Comparison of ENCODE assay signal across 9 cellular contexts in genomic region chr2:187552959-187553681, GRCh38. TPM values are rescaled to one million over a fixed set of nuclear protein-coding genes. Genes with fewer than 3 reads are reported as not detected.
DNase-seq lines count a peak whose midpoint lies in the region; ATAC-seq lines count a peak whose summit lies in the region.
"Had no signal": no experiment of that assay in that cellular context is flagged by ENCODE, and none has a peak within 500 bp of the region (broad histone marks: within the 10 kb centered on the region; RNA-seq: fewer than 3 reads in every experiment).

No MANE protein-coding gene starts in this region.

- peak in 1 of 2 experiments; percentile 76 for DNase-seq in SJCRH30
- DNase-seq in glomerular endothelial cell (ENCODE audit: extremely low read depth, low read depth, low spot score), result peak; percentile 83
- no peak for DNase-seq in stimulated activated effector memory CD8-positive, alpha-beta T cell treated with anti-CD3 and anti-CD28 coated beads, Interleukin-12 subunit alpha, Interleukin-12 subunit beta, amount 100 ng/mL, for 72 hours (ENCODE audit: low spot score in 2 of 2)
- DNase-seq in T-cell, result no peak
- no peak for DNase-seq in NK-92 treated with Interleukin-12 subunit alpha and Interleukin-12 subunit beta, amount 100 ng/mL, for 24 hours (lab: John Stamatoyannopoulos, UW)

- H3K4me1 ChIP-seq in SJCRH30, result peaks cover 30% of the 10 kb centered on the region

- H3K9me3 Mint-ChIP-seq in stimulated activated effector memory CD8-positive, alpha-beta T cell treated with anti-CD3 and anti-CD28 coated beads, Interleukin-12 subunit alpha, Interleukin-12 subunit beta, amount 100 ng/mL, for 72 hours, result no peaks in the 10 kb centered on the region
- no peaks in the 10 kb centered on the region for H3K9me3 Mint-ChIP-seq in T-cell
- H3K9me3 Mint-ChIP-seq: stimulated activated naive CD8-positive, alpha-beta T cell treated with anti-CD3 and anti-CD28 coated beads, Interleukin-15, Interleukin-2, amounts not matched to agents 100 ng/mL and 50 ng/mL, for 24 hours had no signal

- H3K9me3 ChIP-seq in SJCRH30 (replicated peaks), result no peaks in the 10 kb centered on the region

- peak overlapping the region; percentile 64 for H3K4me3 ChIP-seq in SJCRH30

- H3K36me3 ChIP-seq in SJCRH30, result peaks cover 3% of the 10 kb centered on the region

- ATAC-seq in GM21423 (IDR thresholded peaks at IDR 0.05; ENCODE audit: unreplicated experiment) (peak; percentile 65), T-cell (replicated peaks in 1 of 4) (no peak), HG03139 (IDR thresholded peaks at IDR 0.05; ENCODE audit: unreplicated experiment) (no peak), HG02970 (IDR thresholded peaks at IDR 0.05; ENCODE audit: low FRiP score, unreplicated experiment) (no peak)
- peak; percentile 57 for ATAC-seq in stimulated activated effector memory CD8-positive, alpha-beta T cell treated with anti-CD3 and anti-CD28 coated beads, Interleukin-12 subunit alpha, Interleukin-12 subunit beta, amount 100 ng/mL, for 72 hours

- H3K4me1 Mint-ChIP-seq in stimulated activated effector memory CD8-positive, alpha-beta T cell treated with anti-CD3 and anti-CD28 coated beads, Interleukin-12 subunit alpha, Interleukin-12 subunit beta, amount 100 ng/mL, for 72 hours, result no peaks in the 10 kb centered on the region
- peaks cover 5 to 6% (median 6%) of the 10 kb centered on the region in 3 donors for H3K4me1 Mint-ChIP-seq in T-cell

- no peaks in the 10 kb centered on the region for H3K27me3 ChIP-seq in SJCRH30

- POLR2A ChIA-PET in T-cell (lab: Charles Lee), result no interaction called here

- peaks cover 3 to 4% of the 10 kb centered on the region in 2 donors for H3K27me3 Mint-ChIP-seq in T-cell

- no peaks in the 10 kb centered on the region for H3K36me3 Mint-ChIP-seq in stimulated activated effector memory CD8-positive, alpha-beta T cell treated with anti-CD3 and anti-CD28 coated beads, Interleukin-12 subunit alpha, Interleukin-12 subunit beta, amount 100 ng/mL, for 72 hours
- H3K36me3 Mint-ChIP-seq in T-cell, result no peaks in the 10 kb centered on the region

- H3K27ac Mint-ChIP-seq in stimulated activated effector memory CD8-positive, alpha-beta T cell treated with anti-CD3 and anti-CD28 coated beads, Interleukin-12 subunit alpha, Interleukin-12 subunit beta, amount 100 ng/mL, for 72 hours, result no peak overlapping the region
- H3K27ac Mint-ChIP-seq in T-cell, result no peak overlapping the region
- H3K27ac Mint-ChIP-seq: stimulated activated naive CD8-positive, alpha-beta T cell treated with anti-CD3 and anti-CD28 coated beads, Interleukin-15, Interleukin-2, amounts not matched to agents 100 ng/mL and 50 ng/mL, for 24 hours had no signal

- CTCF ChIA-PET in T-cell (lab: Charles Lee), result no interaction called here

- peak overlapping the region; percentile 81 for H3K27ac ChIP-seq in SJCRH30

- no peak overlapping the region for H3K4me3 Mint-ChIP-seq in stimulated activated effector memory CD8-positive, alpha-beta T cell treated with anti-CD3 and anti-CD28 coated beads, Interleukin-12 subunit alpha, Interleukin-12 subunit beta, amount 100 ng/mL, for 72 hours
- H3K4me3 Mint-ChIP-seq in T-cell, result no peak overlapping the region

RNA-seq across cellular contexts. Expression of gene TFPI, which starts 1.1 kb away (rescaled TPM):
- total RNA-seq in SJCRH30 (2014; rRNA removed; shearing (Covaris generic)), result 64.2 and 66.2 TPM in 2 replicates
- total RNA-seq in glomerular endothelial cell (182 and 224 TPM in 2 replicates), T-cell (1 to 10 TPM in 3 of 5 donors, under 1 TPM in 2; 0.47 to 1.5 (median 1.0) TPM)

Comparison
In these comparisons a context has a peak if more than half of its experiments do, and no peak if none do; other contexts are left out.
1. ATAC-seq: peak in GM21423 (single experiment) and stimulated activated effector memory CD8-positive, alpha-beta T cell treated with anti-CD3 and anti-CD28 coated beads, Interleukin-12 subunit alpha, Interleukin-12 subunit beta, amount 100 ng/mL, for 72 hours (single experiment); none in T-cell (0 of 4), HG03139 (single experiment) and HG02970 (single experiment).
2. RNA of gene TFPI, which starts 1.1 kb away (total RNA-seq): 182 to 224 TPM in glomerular endothelial cell and 64.2 to 66.2 TPM in SJCRH30; 0.47 to 1.5 TPM in T-cell; every median in the first group is over 10 times any median in the second.